In the genomic region with DNA sequence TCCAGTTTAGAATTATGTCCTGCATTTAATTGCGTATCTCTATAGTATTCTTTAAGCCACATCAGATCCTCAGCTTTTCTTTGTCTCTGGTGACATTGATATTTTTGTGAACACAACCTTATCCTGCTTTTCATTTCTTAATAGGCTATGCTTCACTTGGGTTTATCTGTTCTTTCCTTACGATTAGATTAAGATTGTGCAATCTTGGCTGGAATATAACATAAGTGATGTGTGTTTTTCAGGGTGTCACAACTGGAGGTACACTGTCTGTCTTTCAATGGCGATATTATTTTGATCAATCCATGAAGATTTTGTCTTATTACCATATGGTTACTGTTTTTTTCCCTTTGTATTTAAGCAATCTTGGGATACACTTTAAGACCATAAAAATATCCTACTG, we compare ENCODE assay signal across 27 cellular contexts.
"Had no signal": no experiment of that assay in that cellular context is flagged by ENCODE, and none has a peak within 500 bp of the region (broad histone marks: within the 10 kb centered on the region; RNA-seq: fewer than 3 reads in every experiment).

No MANE protein-coding gene starts in this region.

- H3K27me3 Mint-ChIP-seq: naive thymus-derived CD8-positive, alpha-beta T cell; stimulated activated memory B cell treated with anti-CD40 and anti-IgM and Interleukin-4, amounts not matched to agents 10 μg/mL and 1 μg/mL and 100 μg/mL, for 72 hours; type B pancreatic cell had no signal

- H3K4me3 ChIP-seq: coronary artery, esophagus squamous epithelium, lower lobe of right lung, psoas muscle, skin epidermis, spleen, testis, tibial artery had no signal

- H3K9me3 ChIP-seq: esophagus squamous epithelium, lower lobe of right lung, psoas muscle, spleen, testis, tibial artery had no signal

- DNase-seq: dermis blood vessel endothelial cell; effector memory CD4-positive, alpha-beta T cell; erythroblast; esophagus squamous epithelium; hypothalamus; left ventricle myocardium superior; lower lobe of right lung; naive thymus-derived CD8-positive, alpha-beta T cell; nephron progenitor cell; nucleus accumbens; posterior cingulate gyrus; psoas muscle; right cardiac atrium; spleen; stimulated activated CD4-positive, alpha-beta T cell treated with anti-CD3 and anti-CD28 coated beads, Interleukin-4, amount 100 ng/mL, for 4 hours; stimulated activated naive CD8-positive, alpha-beta T cell treated with anti-CD3 and anti-CD28 coated beads, Interleukin-15, Interleukin-2, amounts not matched to agents 100 U/mL and 50 U/mL, for 24 hours; substantia nigra; testis; tibial artery had no signal

- H3K4me1 Mint-ChIP-seq: stimulated activated memory B cell treated with anti-CD40 and anti-IgM and Interleukin-4, amounts not matched to agents 10 μg/mL and 1 μg/mL and 100 μg/mL, for 72 hours had no signal

- H3K4me3 Mint-ChIP-seq: naive thymus-derived CD8-positive, alpha-beta T cell; nephron progenitor cell; stimulated activated memory B cell treated with anti-CD40 and anti-IgM and Interleukin-4, amounts not matched to agents 10 μg/mL and 1 μg/mL and 100 μg/mL, for 72 hours; type B pancreatic cell had no signal

- H3K4me1 ChIP-seq: lower lobe of right lung, psoas muscle, spleen, testis had no signal

- H3K27ac Mint-ChIP-seq: naive thymus-derived CD8-positive, alpha-beta T cell; nephron progenitor cell; stimulated activated memory B cell treated with anti-CD40 and anti-IgM and Interleukin-4, amounts not matched to agents 10 μg/mL and 1 μg/mL and 100 μg/mL, for 72 hours; type B pancreatic cell had no signal

- H3K27ac ChIP-seq: coronary artery, esophagus squamous epithelium, lower lobe of right lung, psoas muscle, skin epidermis, spleen, testis, tibial artery had no signal

- ATAC-seq: left ventricle myocardium superior; lower lobe of right lung; naive thymus-derived CD8-positive, alpha-beta T cell; psoas muscle; right cardiac atrium; stimulated activated memory B cell treated with anti-CD40 and anti-IgM and Interleukin-4, amounts not matched to agents 10 μg/mL and 1 μg/mL and 100 μg/mL, for 72 hours; stimulated activated naive CD8-positive, alpha-beta T cell treated with anti-CD3 and anti-CD28 coated beads, Interleukin-15, Interleukin-2, amounts not matched to agents 100 U/mL and 50 U/mL, for 24 hours had no signal

- H3K27me3 ChIP-seq: esophagus squamous epithelium, spleen, testis, tibial artery had no signal

- FAIRE-seq: endometrium, frontal cortex, keratinocyte, urothelium cell line had no signal

- H3K9me3 Mint-ChIP-seq: naive thymus-derived CD8-positive, alpha-beta T cell; nephron progenitor cell; stimulated activated memory B cell treated with anti-CD40 and anti-IgM and Interleukin-4, amounts not matched to agents 10 μg/mL and 1 μg/mL and 100 μg/mL, for 72 hours; type B pancreatic cell had no signal
